ENCODE assay signal across 1 cellular context in genomic region chr12:106445053-106445452, GRCh38.
TF ChIP-seq lines count a peak whose summit lies in the region.

No MANE protein-coding gene starts in this region.

TF ChIP-seq in HepG2, 621 proteins besides CTCF, POLR2A, EP300 and RAD21 (continued from another document):
- no peak for TF ChIP-seq CREB3 (CRISPR knock-in tag; IDR thresholded peaks at IDR 0.05)
- TF ChIP-seq ZNF468 (CRISPR knock-in tag; IDR thresholded peaks at IDR 0.05): no peak
- no peak for TF ChIP-seq ZBTB37 (CRISPR knock-in tag; IDR thresholded peaks at IDR 0.05)
